Comparison of ENCODE assay signal across 6 cellular contexts in genomic region chr12:72863671-72864070, GRCh38.
"Had no signal": no experiment of that assay in that cellular context is flagged by ENCODE, and none has a peak within 500 bp of the region (broad histone marks: within the 10 kb centered on the region; RNA-seq: fewer than 3 reads in every experiment).

No MANE protein-coding gene starts in this region.

- ATAC-seq: GM23338, K562 had no signal

- DNase-seq: H9, HCEC 1CT, IMR-90, KG1 had no signal

- H3K4me3 ChIP-seq: GM23338, K562 had no signal
